Comparison of ENCODE assay signal across 22 cellular contexts in genomic region chr4:155060873-155061272, GRCh38.
"Had no signal": no experiment of that assay in that cellular context is flagged by ENCODE, and none has a peak within 500 bp of the region (broad histone marks: within the 10 kb centered on the region; RNA-seq: fewer than 3 reads in every experiment).

No MANE protein-coding gene starts in this region.

- H3K4me1 ChIP-seq: colonic mucosa, esophagus muscularis mucosa, gastrocnemius medialis, heart right ventricle, left lung had no signal

- ATAC-seq: effector memory CD8-positive, alpha-beta T cell; gastrocnemius medialis; left cardiac atrium; left lung; naive thymus-derived CD4-positive, alpha-beta T cell had no signal

- H3K27ac ChIP-seq: colonic mucosa, esophagus muscularis mucosa, gastrocnemius medialis, left lung had no signal

- H3K36me3 ChIP-seq: colonic mucosa, esophagus muscularis mucosa, gastrocnemius medialis, heart right ventricle, left lung had no signal

- H3K4me3 ChIP-seq: colonic mucosa, esophagus muscularis mucosa, gastrocnemius medialis, heart right ventricle, left lung, lung had no signal

- H3K9me3 ChIP-seq: colonic mucosa, esophagus muscularis mucosa, gastrocnemius medialis, heart right ventricle, left lung had no signal

- DNase-seq: colonic mucosa; cortex of kidney; effector CD8-positive, alpha-beta T cell; effector memory CD8-positive, alpha-beta T cell; foreskin melanocyte; gastrocnemius medialis; glutamatergic neuron; head of caudate nucleus; heart right ventricle; hippocampal formation; left cardiac atrium; left lung; left ventricle myocardium superior; mammary epithelial cell; mesendoderm; midbrain; naive thymus-derived CD4-positive, alpha-beta T cell had no signal

- H3K27me3 ChIP-seq: colonic mucosa, esophagus muscularis mucosa, gastrocnemius medialis, heart right ventricle, left lung had no signal

- FAIRE-seq: endothelial cell of umbilical vein, islet of Langerhans, keratinocyte had no signal
